ENCODE assay signal across 9 cellular contexts in the genomic region with DNA sequence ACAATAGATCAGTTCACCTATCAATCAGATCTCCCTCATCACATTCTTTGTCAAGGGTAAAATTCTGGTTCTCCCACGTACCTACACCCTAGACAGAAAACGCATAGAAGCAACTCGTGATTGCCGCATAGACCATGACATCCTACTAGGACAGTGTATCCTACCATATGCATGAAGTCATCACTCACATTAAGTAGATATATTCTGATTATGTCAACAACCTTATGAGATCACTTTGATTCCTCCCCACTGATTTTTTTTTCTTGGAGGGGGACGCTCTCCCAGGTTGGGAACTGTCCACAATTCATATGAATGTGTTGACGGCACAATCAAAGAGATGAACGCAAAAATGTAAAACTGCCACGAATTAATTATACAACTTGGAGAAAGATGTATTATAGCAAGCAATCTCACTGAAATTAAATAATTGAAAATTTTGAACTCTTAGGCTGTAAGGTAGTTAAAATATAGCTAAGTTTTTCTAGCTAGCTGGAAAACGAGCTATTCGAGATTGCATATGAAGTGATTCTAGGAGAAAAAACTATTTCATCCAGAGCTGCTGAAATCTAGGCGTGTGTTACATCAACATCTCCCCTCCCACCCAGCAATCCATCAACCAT.
DNase-seq lines count a peak whose midpoint lies in the region; ATAC-seq lines count a peak whose summit lies in the region.
"Had no signal": no experiment of that assay in that cellular context is flagged by ENCODE, and none has a peak within 500 bp of the region (broad histone marks: within the 10 kb centered on the region; RNA-seq: fewer than 3 reads in every experiment).

No MANE protein-coding gene starts in this region.

- H3K36me3 ChIP-seq in adipocyte (ENCODE audit: control insufficient read depth, insufficient read depth, low read length, severe bottlenecking), result no peaks in the 10 kb centered on the region
- no peaks in the 10 kb centered on the region for H3K36me3 ChIP-seq in iPS-18a (ENCODE audit: control insufficient read depth, low read depth, low read length)

- H3K4me1 ChIP-seq in adipocyte (ENCODE audit: control insufficient read depth, insufficient read depth, low read length) (peaks cover 4% of the 10 kb centered on the region), iPS-18a (ENCODE audit: control insufficient read depth, low read depth, low read length) (peaks cover 9% of the 10 kb centered on the region)

- H3K4me1 Mint-ChIP-seq in activated CD4-positive, alpha-beta T cell treated with anti-CD3 and anti-CD28 coated beads for 36 hours, result peaks cover 10% of the 10 kb centered on the region
- H3K4me1 Mint-ChIP-seq in stimulated activated effector memory CD8-positive, alpha-beta T cell treated with anti-CD3 and anti-CD28 coated beads, Interleukin-12 subunit alpha, Interleukin-12 subunit beta, amount 100 ng/mL, for 72 hours, result peaks cover 4% of the 10 kb centered on the region

- H3K9ac ChIP-seq in adipocyte (ENCODE audit: low read length) (no peak overlapping the region), iPS-18a (ENCODE audit: low read length) (peak overlapping the region; percentile 50)

- POLR2A ChIA-PET in activated CD4-positive, alpha-beta T cell treated with anti-CD3 and anti-CD28 coated beads for 36 hours (lab: Charles Lee), result no interaction called here

- no peak for ATAC-seq in activated CD4-positive, alpha-beta T cell treated with anti-CD3 and anti-CD28 coated beads for 36 hours
- no peak for ATAC-seq in stimulated activated effector memory CD8-positive, alpha-beta T cell treated with anti-CD3 and anti-CD28 coated beads, Interleukin-12 subunit alpha, Interleukin-12 subunit beta, amount 100 ng/mL, for 72 hours
- ATAC-seq in HG03097 (IDR thresholded peaks at IDR 0.05; ENCODE audit: low FRiP score, unreplicated experiment), result no peak

- no peak overlapping the region for H3K27ac Mint-ChIP-seq in activated CD4-positive, alpha-beta T cell treated with anti-CD3 and anti-CD28 coated beads for 36 hours
- no peak overlapping the region for H3K27ac Mint-ChIP-seq in stimulated activated effector memory CD8-positive, alpha-beta T cell treated with anti-CD3 and anti-CD28 coated beads, Interleukin-12 subunit alpha, Interleukin-12 subunit beta, amount 100 ng/mL, for 72 hours

- H3K27me3 Mint-ChIP-seq in activated CD4-positive, alpha-beta T cell treated with anti-CD3 and anti-CD28 coated beads for 36 hours, result peaks cover 29% of the 10 kb centered on the region

- no peaks in the 10 kb centered on the region for H3K9me3 Mint-ChIP-seq in activated CD4-positive, alpha-beta T cell treated with anti-CD3 and anti-CD28 coated beads for 36 hours (ENCODE audit: low read depth)
- no peaks in the 10 kb centered on the region for H3K9me3 Mint-ChIP-seq in stimulated activated effector memory CD8-positive, alpha-beta T cell treated with anti-CD3 and anti-CD28 coated beads, Interleukin-12 subunit alpha, Interleukin-12 subunit beta, amount 100 ng/mL, for 72 hours

- no peak for DNase-seq in activated CD4-positive, alpha-beta T cell treated with anti-CD3 and anti-CD28 coated beads for 36 hours
- DNase-seq in activated CD4-positive, alpha-beta T cell treated with anti-CD3 and anti-CD28 coated beads, Interleukin-2, amount 50 U/mL, for 4 hours, result no peak
- DNase-seq in adipocyte (ENCODE audit: low read depth) (no peak), D341Med (ENCODE audit: low spot score) (no peak), 8988T (no peak)
- no peak for DNase-seq in stimulated activated effector memory CD8-positive, alpha-beta T cell treated with anti-CD3 and anti-CD28 coated beads, Interleukin-12 subunit alpha, Interleukin-12 subunit beta, amount 100 ng/mL, for 72 hours (ENCODE audit: low spot score in 2 of 2)
- DNase-seq: left cardiac atrium had no signal

- no peaks in the 10 kb centered on the region for H3K36me3 Mint-ChIP-seq in activated CD4-positive, alpha-beta T cell treated with anti-CD3 and anti-CD28 coated beads for 36 hours (ENCODE audit: low read depth)
- no peaks in the 10 kb centered on the region for H3K36me3 Mint-ChIP-seq in stimulated activated effector memory CD8-positive, alpha-beta T cell treated with anti-CD3 and anti-CD28 coated beads, Interleukin-12 subunit alpha, Interleukin-12 subunit beta, amount 100 ng/mL, for 72 hours

- H3K4me3 ChIP-seq in adipocyte (ENCODE audit: low read length) (peak overlapping the region; percentile 85), iPS-18a (ENCODE audit: low read length) (peak overlapping the region; percentile 95)

- peaks cover 8% of the 10 kb centered on the region for H3K27me3 ChIP-seq in adipocyte (replicated peaks; ENCODE audit: control insufficient read depth, insufficient read depth, low read length)
- H3K27me3 ChIP-seq in iPS-18a (ENCODE audit: control insufficient read depth, insufficient read depth, low read length), result peaks cover 21% of the 10 kb centered on the region

- intact Hi-C loops in activated CD4-positive, alpha-beta T cell treated with anti-CD3 and anti-CD28 coated beads for 36 hours (cut with DNase I, micrococcal nuclease), result loop anchor here in 1 of 2 experiments (5.0 kb wide), 2 partner anchors 264 to 336 kb away; a partner anchor contains a TSS

- peak overlapping the region; percentile 63 for H3K4me3 Mint-ChIP-seq in activated CD4-positive, alpha-beta T cell treated with anti-CD3 and anti-CD28 coated beads for 36 hours
- peak overlapping the region; percentile 81 for H3K4me3 Mint-ChIP-seq in stimulated activated effector memory CD8-positive, alpha-beta T cell treated with anti-CD3 and anti-CD28 coated beads, Interleukin-12 subunit alpha, Interleukin-12 subunit beta, amount 100 ng/mL, for 72 hours

- CTCF ChIA-PET in activated CD4-positive, alpha-beta T cell treated with anti-CD3 and anti-CD28 coated beads for 36 hours (lab: Charles Lee), result interaction anchor here (0.6 to 1.2 kb wide), 10 partner anchors 8 to 670 kb away, joined by 3 to 5 read pairs (median 3); a partner anchor contains a TSS

- H3K9me3 ChIP-seq in adipocyte (ENCODE audit: control insufficient read depth, low read length) (no peaks in the 10 kb centered on the region), iPS-18a (ENCODE audit: control insufficient read depth, low read depth, low read length) (no peaks in the 10 kb centered on the region)

- H3K27ac ChIP-seq in iPS-18a (ENCODE audit: low read length), result no peak overlapping the region
